ENCODE assay signal across 8 cellular contexts in genomic region chr1:2279210-2279639, GRCh38. TPM values are rescaled to one million over a fixed set of nuclear protein-coding genes. Genes with fewer than 3 reads are reported as not detected.
DNase-seq lines count a peak whose midpoint lies in the region; ATAC-seq and TF ChIP-seq lines count a peak whose summit lies in the region.

No MANE protein-coding gene starts in this region.

- TF ChIP-seq CTCF in body of pancreas (IDR thresholded peaks at IDR 0.05) (no peak), sigmoid colon (IDR thresholded peaks at IDR 0.05) (no peak), omental fat pad (IDR thresholded peaks at IDR 0.05) (no peak)

- H3K36me3 ChIP-seq in body of pancreas (replicated peaks in 1 of 2; ENCODE audit: insufficient read depth in 1 of 2, low read depth in 2 of 2) (no peaks in the 10 kb centered on the region), iPS-15b (ENCODE audit: control insufficient read depth, insufficient read depth, low read length) (peaks cover 9% of the 10 kb centered on the region), sigmoid colon (peaks cover 0 to 5% (median 0%) of the 10 kb centered on the region in 4 donors)

- TF ChIP-seq EP300 in sigmoid colon (IDR thresholded peaks at IDR 0.05): no peak

- H3K9ac ChIP-seq in iPS-15b (ENCODE audit: low read depth, low read length): peak overlapping the region; percentile 47

- H3K27me3 ChIP-seq in body of pancreas (no peaks in the 10 kb centered on the region), iPS-15b (ENCODE audit: control insufficient read depth, insufficient read depth, low read length) (no peaks in the 10 kb centered on the region), sigmoid colon (no peaks in the 10 kb centered on the region)

- WGBS in body of pancreas, 2 donors: 47 to 63% methylated on average over 10 to 12 of the region's 13 CpGs
- 28 to 50% methylated on average over 13 of the region's 13 CpGs for WGBS in sigmoid colon, 2 donors

- peaks cover 51% of the 10 kb centered on the region for H3K4me1 ChIP-seq in body of pancreas
- H3K4me1 ChIP-seq in iPS-15b (ENCODE audit: control insufficient read depth, insufficient read depth, low read length): peaks cover 12% of the 10 kb centered on the region
- peaks cover 0 to 80% (median 78%) of the 10 kb centered on the region in 4 donors for H3K4me1 ChIP-seq in sigmoid colon

- intact Hi-C loops in body of pancreas (cut with DNase I) (no loop called here), sigmoid colon (cut with DNase I) (loop anchor here (5.0 kb wide), 1 partner anchor 33 kb away; no protein-coding TSS in a partner anchor)

- H3K4me3 ChIP-seq in body of pancreas (no peak overlapping the region), iPS-15b (ENCODE audit: low read depth, low read length) (no peak overlapping the region), sigmoid colon (peak overlapping the region in 1 of 4 donors; percentile 2)

- peak overlapping the region in 2 of 4 donors; percentile 47 to 54 for H3K27ac ChIP-seq in body of pancreas
- H3K27ac ChIP-seq in sigmoid colon: peak overlapping the region; percentile 66 to 81 (median 76)

- DNase-seq in GM03348 (ENCODE audit: low spot score) (peak; percentile 89), body of pancreas (peak in 1 of 4 donors; percentile 51), sigmoid colon (peak; percentile 86), SKM-1 (lab: John Stamatoyannopoulos, UW; ENCODE audit: unreplicated experiment) (no peak), omental fat pad (ENCODE audit: low spot score) (no peak)

- TF ChIP-seq POLR2A in body of pancreas (IDR thresholded peaks at IDR 0.05): no peak
- TF ChIP-seq POLR2A in sigmoid colon (IDR thresholded peaks at IDR 0.05): no peak

- ATAC-seq in body of pancreas (peak; percentile 34), GM21423 (IDR thresholded peaks at IDR 0.05; ENCODE audit: unreplicated experiment) (no peak), HG03469 (IDR thresholded peaks at IDR 0.05; ENCODE audit: unreplicated experiment) (no peak), omental fat pad (ENCODE audit: low FRiP score) (no peak)

- H3K9me3 ChIP-seq in body of pancreas (no peaks in the 10 kb centered on the region), iPS-15b (ENCODE audit: control insufficient read depth, insufficient read depth, low read length) (no peaks in the 10 kb centered on the region), sigmoid colon (no peaks in the 10 kb centered on the region)

RNA-seq across cellular contexts. Expression of gene SKI, which starts 51.1 kb away (rescaled TPM):
- total RNA-seq in body of pancreas (10 to 100 TPM; 15.8 to 33.0 TPM), sigmoid colon (10 to 100 TPM; 18.9 to 50.4 (median 26.9) TPM), omental fat pad (10 to 100 TPM; 35.3 to 54.0 (median 47.3) TPM)
- polyA plus RNA-seq in sigmoid colon: 10 to 100 TPM in 1 of 3 donors, 1 to 10 TPM in 2; 5.8 to 20.0 (median 6.6) TPM

Comparison
In these comparisons a context has a peak if more than half of its experiments do, and no peak if none do; other contexts are left out.
1. DNase-seq: peak in GM03348 (single experiment) and sigmoid colon (single experiment); none in SKM-1 (single experiment) and omental fat pad (single experiment).